18 cellular contexts compared by ENCODE assay signal in the genomic region with DNA sequence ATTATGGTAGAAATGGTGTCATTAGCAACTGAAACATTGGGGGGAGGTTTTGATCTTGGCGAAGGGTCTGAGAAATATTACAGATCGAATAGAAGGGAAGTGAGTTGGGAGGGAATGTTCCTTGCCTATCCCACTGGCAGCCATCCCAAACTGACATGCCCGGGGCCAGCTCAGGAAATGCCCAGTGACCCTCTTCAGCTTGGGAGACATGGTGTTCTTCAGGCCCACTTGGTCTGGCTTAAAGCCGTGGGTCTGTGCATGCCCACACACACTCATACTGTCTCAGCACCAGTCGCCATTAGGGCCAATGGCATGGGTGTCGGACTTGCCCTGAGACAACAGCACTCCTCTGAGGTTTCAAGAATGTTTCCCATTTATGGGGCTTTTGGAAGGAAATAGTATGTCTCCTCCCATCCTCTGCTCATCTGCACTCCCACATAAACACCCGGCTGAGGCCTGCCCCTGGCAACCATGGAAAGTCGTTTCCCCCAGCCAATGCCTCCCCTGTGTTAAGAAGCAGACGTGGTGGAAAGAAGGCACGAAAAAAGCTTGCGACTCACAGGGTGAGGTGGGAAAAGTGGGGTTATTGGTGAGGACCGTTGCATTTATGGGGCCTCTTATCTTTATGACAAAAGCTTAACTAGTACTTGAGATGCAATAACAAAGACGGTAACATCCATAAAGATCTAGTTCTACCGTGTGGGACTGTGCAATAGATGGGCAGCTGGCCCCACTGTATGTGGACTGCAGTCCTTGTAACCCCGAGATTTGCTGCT. TPM values are rescaled to one million over a fixed set of nuclear protein-coding genes. Genes with fewer than 3 reads are reported as not detected.
"Had no signal": no experiment of that assay in that cellular context is flagged by ENCODE, and none has a peak within 500 bp of the region (broad histone marks: within the 10 kb centered on the region; RNA-seq: fewer than 3 reads in every experiment).

No MANE protein-coding gene starts in this region.

- H3K27me3 ChIP-seq: cardiac muscle cell, dorsolateral prefrontal cortex, upper lobe of left lung had no signal

- H3K36me3 ChIP-seq: cardiac muscle cell, prostate gland, upper lobe of left lung had no signal

- ATAC-seq: activated T-helper 17 cell treated with anti-CD3 and anti-CD28 coated beads, Interleukin-2, amount 50 U/mL, for 72 hours; left ventricle myocardium superior; sciatic nerve; stimulated activated naive CD8-positive, alpha-beta T cell treated with anti-CD3 and anti-CD28 coated beads, Interleukin-15, amount 100 ng/mL, for 72 hours had no signal

- H3K4me1 ChIP-seq: prostate gland had no signal

- H3K4me3 ChIP-seq: cardiac muscle cell, dorsolateral prefrontal cortex, prostate gland, upper lobe of left lung had no signal

- H3K9me3 ChIP-seq: prostate gland, upper lobe of left lung had no signal

- H3K27ac ChIP-seq: cardiac muscle cell, dorsolateral prefrontal cortex, prostate gland, upper lobe of left lung had no signal

- DNase-seq: activated CD4-positive, CD25-positive, alpha-beta regulatory T cell treated with anti-CD3 and anti-CD28 coated beads, Interleukin-2, amount 50 U/mL, for 72 hours; activated naive CD4-positive, alpha-beta T cell treated with anti-CD3 and anti-CD28 coated beads, Interleukin-2, amount 10 ng/mL, durations not matched to agents 7 days and 5 days; activated T-cell treated with anti-CD3 and anti-CD28 coated beads for 4 hours; dorsolateral prefrontal cortex; hippocampal formation; left ventricle myocardium superior; nucleus accumbens; stimulated activated CD4-positive, alpha-beta T cell treated with anti-CD3 and anti-CD28 coated beads, Interleukin-1b, Interleukin-23, amount 100 ng/mL, for 48 hours; stimulated activated naive CD8-positive, alpha-beta T cell treated with anti-CD3 and anti-CD28 coated beads, Interleukin-15, amount 100 ng/mL, for 72 hours; upper lobe of left lung had no signal

RNA-seq across cellular contexts. Expression of a gene that starts 2.0 kb away (rescaled TPM):
- total RNA-seq: activated T-helper 17 cell treated with anti-CD3 and anti-CD28 coated beads, Interleukin-2, amount 50 U/mL, for 72 hours; astrocyte; cardiac muscle cell; dorsolateral prefrontal cortex; glomerular endothelial cell; left ventricle myocardium superior; prostate gland; sciatic nerve; temporal lobe; upper lobe of left lung had no signal
- polyA plus RNA-seq: cardiac muscle cell, keratinocyte had no signal
